10 cellular contexts compared by ENCODE assay signal in genomic region chr20:50512323-50512722, GRCh38. TPM values are rescaled to one million over a fixed set of nuclear protein-coding genes. Genes with fewer than 3 reads are reported as not detected.
DNase-seq lines count a peak whose midpoint lies in the region; ATAC-seq, FAIRE-seq and TF ChIP-seq lines count a peak whose summit lies in the region.
"Had no signal": no experiment of that assay in that cellular context is flagged by ENCODE, and none has a peak within 500 bp of the region (broad histone marks: within the 10 kb centered on the region; RNA-seq: fewer than 3 reads in every experiment).

No MANE protein-coding gene starts in this region.

- no peak for TF ChIP-seq CTCF in heart right ventricle (IDR thresholded peaks at IDR 0.05)
- TF ChIP-seq CTCF in GM12878 (IDR thresholded peaks at IDR 0.05 in 2 of 3, conservative IDR thresholded peaks at IDR 0.05 in 1 of 3; ENCODE audit: control insufficient read depth in 2 of 3, extremely low read depth in 1 of 3, insufficient read depth in 1 of 3, low read depth in 3 of 3, low read length in 3 of 3): no peak
- TF ChIP-seq CTCF in lung (IDR thresholded peaks at IDR 0.05; ENCODE audit: control extremely low read depth, extremely low read depth): no peak
- TF ChIP-seq CTCF in upper lobe of left lung (IDR thresholded peaks at IDR 0.05): no peak

- no peak for DNase-seq in heart right ventricle
- no peak for DNase-seq in left cardiac atrium
- no peak for DNase-seq in GM12878 (ENCODE audit: low read depth, low spot score)
- DNase-seq in lung (ENCODE audit: low spot score): no peak
- DNase-seq in upper lobe of left lung: no peak
- DNase-seq in LoVo (ENCODE audit: low spot score): no peak
- no peak for DNase-seq in CD1c-positive myeloid dendritic cell (ENCODE audit: extremely low spot score)
- no peak for DNase-seq in C1 segment of cervical spinal cord (lab: John Stamatoyannopoulos, UW)
- DNase-seq: KBM-7, T1000 had no signal

- FAIRE-seq in GM12878 (lab: Jason Lieb, UNC): no peak

- 74 to 79% methylated on average over 1 of the region's 1 CpG for WGBS in heart right ventricle, 2 donors
- 0% methylated on average over 1 of the region's 1 CpG for WGBS in GM12878 (ENCODE audit: insufficient coverage, insufficient replicate concordance, low lambda C conversion rate, missing lambda C conversion rate)
- WGBS in lung, 2 donors: 70 to 79% methylated on average over 1 of the region's 1 CpG
- 68 to 71% methylated on average over 1 of the region's 1 CpG for WGBS in upper lobe of left lung, 2 donors

- peaks cover 5% of the 10 kb centered on the region for H4K20me1 ChIP-seq in GM12878 (ENCODE audit: control insufficient read depth, insufficient read depth)

- SMC1A ChIA-PET in GM12878 (lab: Charles Lee; ENCODE audit: uncharacterized antibody, unreplicated experiment): interaction anchor here (1.6 to 95.1 kb wide), 3 partner anchors 3 to 396 kb away, joined by 4 to 2799 read pairs (median 2799); partner anchors contain the start of gene PTPN1

- no TSS peak for BruUV-seq in GM12878 (replicated peaks; lab: Mats Ljungman, UMichigan)

- CTCF ChIA-PET in GM12878 (lab: Yijun Ruan, JAX): interaction anchor here (0.9 to 10.7 kb wide), 25 partner anchors 7 to 76 kb away, joined by 3 to 116 read pairs (median 6); no protein-coding TSS in a partner anchor

- H3K27ac ChIP-seq in heart right ventricle (peak overlapping the region in 7 of 10 donors; percentile 1 to 98 (median 91)), GM12878 (ENCODE audit: control insufficient read depth, insufficient read depth) (peak overlapping the region; percentile 98), lung (ENCODE audit: low read depth in 1 of 2, low read length in 1 of 2) (peak overlapping the region in 1 of 2 donors; percentile 76), upper lobe of left lung (peak overlapping the region; percentile 91 to 99 (median 96))

- POLR2A ChIA-PET in GM12878 (lab: Charles Lee): interaction anchor here (0.8 to 6.6 kb wide), 11 partner anchors 9 to 397 kb away, joined by 3 to 56 read pairs (median 21); no protein-coding TSS in a partner anchor

- H3K4me3 ChIP-seq in heart right ventricle (peak overlapping the region in 9 of 10 donors; percentile 82 to 98 (median 97)), GM12878 (peak overlapping the region; percentile 100), lung (peak overlapping the region; percentile 19), upper lobe of left lung (peak overlapping the region in 3 of 4 donors; percentile 93 to 98 (median 94))

- in situ Hi-C loops in GM12878 (cut with MboI): loop anchor here (10.0 to 25.0 kb wide), 2 partner anchors 292 to 825 kb away; no protein-coding TSS in a partner anchor

- no peak overlapping the region for H2AFZ ChIP-seq in GM12878 (ENCODE audit: control insufficient read depth, low read depth, low read length)

- TF ChIP-seq EP300 in GM12878 (IDR thresholded peaks at IDR 0.05; ENCODE audit: borderline replicate concordance in 1 of 2, control insufficient read depth in 1 of 2, low read depth in 2 of 2, low read length in 2 of 2) (no peak), upper lobe of left lung (IDR thresholded peaks at IDR 0.05) (no peak)

- H3K36me3 ChIP-seq in heart right ventricle (no peaks in the 10 kb centered on the region), GM12878 (ENCODE audit: control insufficient read depth in 2 of 2, insufficient read depth in 2 of 2, low read length in 1 of 2) (no peaks in the 10 kb centered on the region), lung (ENCODE audit: control insufficient read depth in 2 of 2, insufficient read depth in 2 of 2, low read length in 2 of 2) (peaks cover 0 to 4% of the 10 kb centered on the region in 2 donors), upper lobe of left lung (no peaks in the 10 kb centered on the region)

- no peak for TF ChIP-seq POLR2A in GM12878 (IDR thresholded peaks at IDR 0.05; ENCODE audit: low read depth, low read length)
- TF ChIP-seq POLR2A in upper lobe of left lung (IDR thresholded peaks at IDR 0.05): no peak

- H3K9ac ChIP-seq in GM12878 (ENCODE audit: control insufficient read depth, insufficient read depth, low read length): peak overlapping the region; percentile 83

- H3K4me1 ChIP-seq in heart right ventricle: peaks cover 0 to 83% (median 67%) of the 10 kb centered on the region in 9 donors
- peaks cover 21% of the 10 kb centered on the region for H3K4me1 ChIP-seq in GM12878 (ENCODE audit: control insufficient read depth, insufficient read depth, low read length)
- peaks cover 1 to 17% of the 10 kb centered on the region in 2 donors for H3K4me1 ChIP-seq in lung (ENCODE audit: control insufficient read depth in 2 of 2, insufficient read depth in 2 of 2, low read length in 2 of 2)
- H3K4me1 ChIP-seq in upper lobe of left lung: peaks cover 48 to 67% (median 60%) of the 10 kb centered on the region in 4 donors

- ATAC-seq in heart right ventricle (no peak), left cardiac atrium (no peak), GM12878 (no peak), lung (ENCODE audit: insufficient read depth, low FRiP score) (no peak), upper lobe of left lung (ENCODE audit: low FRiP score in 2 of 2) (no peak)

- no peaks in the 10 kb centered on the region for H3K9me3 ChIP-seq in heart right ventricle
- H3K9me3 ChIP-seq in GM12878 (replicated peaks; ENCODE audit: control insufficient read depth, insufficient read depth, low read length): no peaks in the 10 kb centered on the region
- no peaks in the 10 kb centered on the region for H3K9me3 ChIP-seq in lung (ENCODE audit: control insufficient read depth in 2 of 2, insufficient read depth in 1 of 2, low read length in 1 of 2)
- no peaks in the 10 kb centered on the region for H3K9me3 ChIP-seq in upper lobe of left lung

- RAD21 ChIA-PET in GM12878 (lab: Charles Lee; ENCODE audit: unreplicated experiment): interaction anchor here (0.9 to 12.9 kb wide), 19 partner anchors 8 to 441 kb away, joined by 3 to 167 read pairs (median 9); no protein-coding TSS in a partner anchor

- H3K79me2 ChIP-seq in GM12878 (ENCODE audit: control insufficient read depth, insufficient read depth, low read length): peaks cover 71% of the 10 kb centered on the region

- H3K4me2 ChIP-seq in GM12878 (ENCODE audit: control insufficient read depth, insufficient read depth): peak overlapping the region; percentile 63

- H3K27me3 ChIP-seq in heart right ventricle: no peaks in the 10 kb centered on the region
- H3K27me3 ChIP-seq in GM12878 (replicated peaks in 1 of 2; ENCODE audit: control insufficient read depth in 2 of 2, insufficient read depth in 2 of 2, low read length in 1 of 2): no peaks in the 10 kb centered on the region
- no peaks in the 10 kb centered on the region for H3K27me3 ChIP-seq in lung (ENCODE audit: control insufficient read depth, insufficient read depth)
- no peaks in the 10 kb centered on the region for H3K27me3 ChIP-seq in upper lobe of left lung

- intact Hi-C loops in heart right ventricle (cut with DNase I): loop anchor here in 5 of 10 donors (5.0 kb wide), 3 partner anchors 50 to 65 kb away; no protein-coding TSS in a partner anchor
- intact Hi-C loops in left cardiac atrium (cut with DNase I): no loop called here
- intact Hi-C loops in GM12878 (cut with micrococcal nuclease; ENCODE audit: unreplicated experiment): no loop called here

- no peak for TF ChIP-seq RAD21 in GM12878 (IDR thresholded peaks at IDR 0.05; ENCODE audit: insufficient read depth, low read depth, low read length)

TF ChIP-seq in GM12878, 131 proteins besides CTCF, POLR2A, EP300 and RAD21:
- no peak for TF ChIP-seq ZSCAN29 (IDR thresholded peaks at IDR 0.05)
- TF ChIP-seq NKRF (conservative IDR thresholded peaks at IDR 0.05): 0 out of 2 replicates have a peak, but pooled peaks have one; percentile 27

RNA-seq across cellular contexts. Expression of gene PTPN1, which starts 2.1 kb away (rescaled TPM):
- total RNA-seq in heart right ventricle (10 to 100 TPM; 25.2 to 40.1 (median 29.4) TPM), left cardiac atrium (10 to 100 TPM; 22.8 to 40.4 TPM), GM12878 (2014; rRNA removed) (61.1 and 66.4 TPM in 2 replicates), GM12878 (2014; rRNA removed; fragmentation: Illumina TruSeq; extraction: Trizol) (45.9 and 47.0 TPM in 2 replicates), GM12878 (2021) (72.8 and 74.7 TPM in 2 replicates), lung (10 to 100 TPM; 51.4 to 80.4 TPM), upper lobe of left lung (100 to 1,000 TPM in 3 of 6 donors, 10 to 100 TPM in 3; 75.1 to 137 (median 96.1) TPM)
- polyA plus RNA-seq in heart right ventricle (10 to 100 TPM; 15.5 to 45.3 TPM), GM12878 (2011; rRNA removed) (33.1 and 40.4 TPM in 2 replicates), GM12878 (2014; fragmentation: Illumina TruSeq; extraction: Trizol) (66.7 and 72.2 TPM in 2 replicates), GM12878 (2014; fragmentation: Nextera tagmentation; extraction: Ambion mirVana) (10 to 100 TPM; 15.9 to 20.2 TPM), GM12878 (2014; rRNA removed) (57.6 and 57.8 TPM in 2 replicates), GM12878 (2016; fragmentation: Nextera tagmentation; extraction: Ambion mirVana) (10 to 100 TPM; 37.7 to 40.8 TPM), lung (10 to 100 TPM; 62.0 to 67.3 TPM)
- 69.6 and 70.9 TPM in 2 replicates for total RNA-seq in GM12878 (2013; cell fraction: nucleolus; rRNA removed)
- 32.2 TPM for polyA plus RNA-seq in GM12878 (2011; ENCODE audit: low read depth)
- 37.7 and 41.0 TPM in 2 replicates for polyA plus RNA-seq in GM12878 (2011; cell fraction: cytosol; rRNA removed)
- polyA plus RNA-seq in GM12878 (2011; cell fraction: nucleus; rRNA removed): 52.3 and 57.0 TPM in 2 replicates
- polyA plus RNA-seq in GM12878 (2012): 49.6 and 58.1 TPM in 2 replicates
- polyA minus RNA-seq in GM12878 (2011; rRNA and poly(A)+ RNA removed): 29.8 and 31.8 TPM in 2 replicates
- polyA minus RNA-seq in GM12878 (2011; cell fraction: cytosol; rRNA and poly(A)+ RNA removed): 12.2 and 13.9 TPM in 2 replicates
- polyA minus RNA-seq in GM12878 (2011; cell fraction: nucleus; rRNA and poly(A)+ RNA removed): 10.9 and 16.2 TPM in 2 replicates

Comparison
In these comparisons a context has a peak if more than half of its experiments do, and no peak if none do; other contexts are left out.
1. H3K4me3 ChIP-seq: peak in every context shown above with its lines; median percentile 100 in GM12878; 97 in heart right ventricle; 94 in upper lobe of left lung; 19 in lung.